In the genomic region with DNA sequence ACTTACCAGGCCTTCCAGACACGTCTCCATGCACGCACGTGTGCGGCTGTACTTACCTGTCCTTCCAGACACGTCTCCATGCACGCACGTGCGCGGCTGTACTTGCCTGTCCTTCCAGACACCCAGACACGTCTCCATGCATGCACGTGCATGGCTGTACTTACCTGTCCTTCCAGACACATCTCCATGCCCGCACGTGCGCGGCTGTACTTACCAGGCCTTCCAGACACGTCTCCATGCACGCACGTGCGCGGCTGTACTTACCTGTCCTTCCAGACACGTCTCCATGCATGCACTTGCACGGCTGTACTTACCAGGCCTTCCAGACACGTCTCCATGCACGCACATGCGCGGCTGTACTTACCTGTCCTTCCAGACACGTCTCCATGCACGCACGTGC, we compare ENCODE assay signal across 5 cellular contexts. TPM values are rescaled to one million over a fixed set of nuclear protein-coding genes. Genes with fewer than 3 reads are reported as not detected.
DNase-seq lines count a peak whose midpoint lies in the region; FAIRE-seq and TF ChIP-seq lines count a peak whose summit lies in the region.
"Not testable (repeated sequence)": the region's sequence is repeated elsewhere in the genome, so short reads cannot be mapped to it uniquely, and the experiment has no call there.

No MANE protein-coding gene starts in this region.

- FAIRE-seq in HTR-8/SVneo (lab: Jason Lieb, UNC): peak; percentile 64

- WGBS in sigmoid colon, 2 donors: 95 to 96% methylated on average over 29 of the region's 29 CpGs
- WGBS in stomach, 5 donors: 93 to 95% (median 93%) methylated on average over 18 to 29 of the region's 29 CpGs

- intact Hi-C loops in posterior vena cava (cut with DNase I); sigmoid colon (cut with DNase I); stomach (cut with DNase I; ENCODE audit: low total_unique reads): not testable (repeated sequence)

- H3K36me3 ChIP-seq in sigmoid colon: not testable (repeated sequence)
- peaks cover 3 to 42% (median 30%) of the 10 kb centered on the region in 4 donors for H3K36me3 ChIP-seq in stomach

- H3K4me1 ChIP-seq in sigmoid colon, stomach: not testable (repeated sequence)

- not testable (repeated sequence) for DNase-seq in HTR-8/SVneo (ENCODE audit: insufficient read length, low spot score)
- peak; percentile 14 for DNase-seq in activated T-cell treated with anti-CD3 and anti-CD28 coated beads, Interleukin-2, amount 50 U/mL, for 1 hour
- DNase-seq in posterior vena cava (ENCODE audit: low spot score): peak; percentile 47
- peak; percentile 3 for DNase-seq in sigmoid colon
- peak; percentile 0 for DNase-seq in stomach

- H3K27me3 ChIP-seq in sigmoid colon, stomach: not testable (repeated sequence)

- not testable (repeated sequence) for TF ChIP-seq CTCF in sigmoid colon (IDR thresholded peaks at IDR 0.05); stomach (IDR thresholded peaks at IDR 0.05)

- H3K27ac ChIP-seq in sigmoid colon, stomach: not testable (repeated sequence)

- not testable (repeated sequence) for TF ChIP-seq EP300 in sigmoid colon (IDR thresholded peaks at IDR 0.05); stomach (IDR thresholded peaks at IDR 0.05)

- H3K4me3 ChIP-seq in sigmoid colon, stomach: not testable (repeated sequence)

- not testable (repeated sequence) for H3K9me3 ChIP-seq in sigmoid colon, stomach

- TF ChIP-seq POLR2A in sigmoid colon (IDR thresholded peaks at IDR 0.05); stomach (IDR thresholded peaks at IDR 0.05): not testable (repeated sequence)

RNA-seq across cellular contexts. Expression of gene BANP, which starts 47.8 kb away (rescaled TPM):
- total RNA-seq in posterior vena cava (10 to 100 TPM; 14.7 to 20.9 TPM), sigmoid colon (10 to 100 TPM; 17.4 to 31.0 (median 23.0) TPM), stomach (100 to 1,000 TPM in 1 of 5 donors, 10 to 100 TPM in 4; 17.4 to 144 (median 71.2) TPM)
- polyA plus RNA-seq in sigmoid colon (10 to 100 TPM in 1 of 3 donors, 1 to 10 TPM in 2; 8.4 to 15.9 (median 8.8) TPM), stomach (10 to 100 TPM in 1 of 3 donors, 1 to 10 TPM in 2; 6.0 to 10.3 (median 7.5) TPM)
